ENCODE assay signal across 29 cellular contexts in the genomic region with DNA sequence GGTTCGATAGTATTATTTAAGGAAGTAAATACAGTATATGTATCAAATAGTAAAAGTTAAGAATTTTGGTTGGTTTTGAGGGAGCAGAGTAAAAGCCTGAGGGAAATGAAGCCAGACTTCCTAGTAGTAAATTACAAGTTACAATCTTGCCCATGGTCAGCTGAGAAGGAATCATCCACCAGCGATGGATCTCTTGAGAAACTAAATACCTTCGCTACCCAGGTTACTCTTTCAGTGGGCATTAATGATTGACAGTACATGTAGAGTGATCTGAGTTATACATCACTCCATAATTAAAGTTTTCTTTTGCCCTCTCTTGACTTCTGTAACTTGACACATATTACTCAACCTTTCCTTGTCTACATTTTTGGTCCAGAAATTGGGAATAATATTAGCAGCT.
"Had no signal": no experiment of that assay in that cellular context is flagged by ENCODE, and none has a peak within 500 bp of the region (broad histone marks: within the 10 kb centered on the region; RNA-seq: fewer than 3 reads in every experiment).

No MANE protein-coding gene starts in this region.

- H3K36me3 ChIP-seq: breast epithelium had no signal

- H3K27me3 ChIP-seq: body of pancreas, breast epithelium had no signal

- ATAC-seq: activated CD8-positive, alpha-beta T cell treated with anti-CD3 and anti-CD28 coated beads for 36 hours; activated T-cell treated with anti-CD3 and anti-CD28 coated beads, Interleukin-2, amount 50 U/mL, for 72 hours; activated T-helper 17 cell treated with anti-CD3 and anti-CD28 coated beads, Interleukin-2, amount 50 U/mL, for 72 hours; body of pancreas had no signal

- DNase-seq: activated CD4-positive, alpha-beta T cell treated with anti-CD3 and anti-CD28 coated beads, Interleukin-2, amount 10 ng/mL, durations not matched to agents 24 days and 14 days; activated CD4-positive, alpha-beta T cell treated with anti-CD3 and anti-CD28 coated beads, Interleukin-2, amount 50 U/mL, for 4 hours; activated CD8-positive, alpha-beta T cell treated with anti-CD3 and anti-CD28 coated beads for 36 hours; activated effector memory CD4-positive, alpha-beta T cell treated with anti-CD3 and anti-CD28 coated beads, Interleukin-2, amount 50 U/mL, for 16 hours; activated naive CD4-positive, alpha-beta T cell; activated naive CD4-positive, alpha-beta T cell treated with anti-CD3 and anti-CD28 coated beads, Interleukin-2, amount 50 U/mL, for 16 hours; activated naive CD8-positive, alpha-beta T cell treated with anti-CD3 and anti-CD28 coated beads for 36 hours; activated T-cell treated with anti-CD3 and anti-CD28 coated beads, Interleukin-2, amount 50 U/mL, for 1 hour; activated T-cell treated with anti-CD3 and anti-CD28 coated beads, Interleukin-2, amount 50 U/mL, for 72 hours; amygdala; body of pancreas; Karpas-422; KBM-7; NCI-H1105; NCI-H1436; NCI-H1694; NCI-H1930; NCI-H2081 treated with DMSO at 0.1 percent for 48 hours; NCI-H510A; NCI-H526; NCI-H748 treated with DMSO at 0.1 percent for 48 hours; NK-92 treated with Interleukin-12 subunit alpha and Interleukin-12 subunit beta, amount 100 ng/mL, for 24 hours; OCI-M1; Right ventricle myocardium superior; SW 1271; T-helper 1 cell; T1000 had no signal

- H3K27ac ChIP-seq: body of pancreas, breast epithelium had no signal

- H3K4me1 ChIP-seq: body of pancreas, breast epithelium had no signal

- H3K4me3 ChIP-seq: body of pancreas, breast epithelium had no signal

- H3K9me3 ChIP-seq: body of pancreas, breast epithelium had no signal
